In genomic region chr10:62813453-62813852, GRCh38 we compare ENCODE assay signal across 1 cellular context.
TF ChIP-seq lines count a peak whose summit lies in the region.

No MANE protein-coding gene starts in this region.

TF ChIP-seq in WTC11, 78 proteins besides CTCF, POLR2A, EP300 and RAD21:
- no peak for TF ChIP-seq PRRX2 (CRISPR knock-in tag; IDR thresholded peaks at IDR 0.05)
- TF ChIP-seq SMAD4 (CRISPR knock-in tag; IDR thresholded peaks at IDR 0.05): no peak
- TF ChIP-seq GABPB1 (CRISPR knock-in tag; IDR thresholded peaks at IDR 0.05): no peak
- TF ChIP-seq SP1 (CRISPR knock-in tag; conservative IDR thresholded peaks at IDR 0.05): no peak
